Comparison of ENCODE assay signal across 24 cellular contexts in genomic region chr18:10514621-10515020, GRCh38.
"Had no signal": no experiment of that assay in that cellular context is flagged by ENCODE, and none has a peak within 500 bp of the region (broad histone marks: within the 10 kb centered on the region; RNA-seq: fewer than 3 reads in every experiment).

No MANE protein-coding gene starts in this region.

- H3K4me1 Mint-ChIP-seq: naive B cell had no signal

- H3K4me3 ChIP-seq: heart right ventricle, ovary had no signal

- H3K27ac ChIP-seq: foreskin keratinocyte, heart right ventricle had no signal

- H3K36me3 ChIP-seq: heart right ventricle, ovary had no signal

- H3K27ac Mint-ChIP-seq: activated CD4-positive, alpha-beta memory T cell treated with anti-CD3 and anti-CD28 coated beads for 36 hours; activated CD4-positive, alpha-beta T cell treated with anti-CD3 and anti-CD28 coated beads, Interleukin-2, amount 10 ng/mL, durations not matched to agents 24 days and 14 days; activated naive CD4-positive, alpha-beta T cell treated with anti-CD3 and anti-CD28 coated beads for 36 hours; activated naive CD8-positive, alpha-beta T cell treated with anti-CD3 and anti-CD28 coated beads for 36 hours; activated T-helper 1 cell treated with anti-CD3 and anti-CD28 coated beads, Interleukin-12 subunit alpha, Interleukin-12 subunit beta, Interleukin-2, Interleukin-4 antibody, amounts not matched to agents 30 ng/mL and 10 ng/mL and 1 ng/mL, durations not matched to agents 14 hours and 24 hours and 36 hours; effector memory CD8-positive, alpha-beta T cell; progenitor cell of endocrine pancreas; stimulated activated effector memory CD8-positive, alpha-beta T cell treated with anti-CD3 and anti-CD28 coated beads, Interleukin-12 subunit alpha, Interleukin-12 subunit beta, amount 100 ng/mL, for 72 hours; stimulated activated naive CD8-positive, alpha-beta T cell treated with anti-CD3 and anti-CD28 coated beads, Interleukin-15, Interleukin-2, amounts not matched to agents 100 ng/mL and 50 ng/mL, for 24 hours; T-helper 17 cell had no signal

- H3K9me3 Mint-ChIP-seq: activated CD4-positive, alpha-beta memory T cell treated with anti-CD3 and anti-CD28 coated beads for 36 hours; activated CD4-positive, alpha-beta T cell treated with anti-CD3 and anti-CD28 coated beads, Interleukin-2, amount 10 ng/mL, durations not matched to agents 24 days and 14 days; activated naive CD4-positive, alpha-beta T cell treated with anti-CD3 and anti-CD28 coated beads for 36 hours; activated naive CD8-positive, alpha-beta T cell treated with anti-CD3 and anti-CD28 coated beads for 36 hours; activated T-helper 1 cell treated with anti-CD3 and anti-CD28 coated beads, Interleukin-12 subunit alpha, Interleukin-12 subunit beta, Interleukin-2, Interleukin-4 antibody, amounts not matched to agents 30 ng/mL and 10 ng/mL and 1 ng/mL, durations not matched to agents 14 hours and 24 hours and 36 hours had no signal

- ATAC-seq: effector memory CD8-positive, alpha-beta T cell; stimulated activated effector memory CD8-positive, alpha-beta T cell treated with anti-CD3 and anti-CD28 coated beads, Interleukin-12 subunit alpha, Interleukin-12 subunit beta, amount 100 ng/mL, for 72 hours; T-helper 17 cell had no signal

- H3K36me3 Mint-ChIP-seq: activated CD4-positive, alpha-beta memory T cell treated with anti-CD3 and anti-CD28 coated beads for 36 hours; activated naive CD8-positive, alpha-beta T cell treated with anti-CD3 and anti-CD28 coated beads for 36 hours; stimulated activated effector memory CD8-positive, alpha-beta T cell treated with anti-CD3 and anti-CD28 coated beads, Interleukin-12 subunit alpha, Interleukin-12 subunit beta, amount 100 ng/mL, for 72 hours had no signal

- H3K4me3 Mint-ChIP-seq: activated CD4-positive, alpha-beta memory T cell treated with anti-CD3 and anti-CD28 coated beads for 36 hours; activated CD4-positive, alpha-beta T cell treated with anti-CD3 and anti-CD28 coated beads, Interleukin-2, amount 10 ng/mL, durations not matched to agents 24 days and 14 days; activated naive CD4-positive, alpha-beta T cell treated with anti-CD3 and anti-CD28 coated beads for 36 hours; activated naive CD8-positive, alpha-beta T cell treated with anti-CD3 and anti-CD28 coated beads for 36 hours; activated T-helper 1 cell treated with anti-CD3 and anti-CD28 coated beads, Interleukin-12 subunit alpha, Interleukin-12 subunit beta, Interleukin-2, Interleukin-4 antibody, amounts not matched to agents 30 ng/mL and 10 ng/mL and 1 ng/mL, durations not matched to agents 14 hours and 24 hours and 36 hours; effector memory CD8-positive, alpha-beta T cell; naive B cell; stimulated activated effector memory CD8-positive, alpha-beta T cell treated with anti-CD3 and anti-CD28 coated beads, Interleukin-12 subunit alpha, Interleukin-12 subunit beta, amount 100 ng/mL, for 72 hours; stimulated activated naive CD8-positive, alpha-beta T cell treated with anti-CD3 and anti-CD28 coated beads, Interleukin-15, Interleukin-2, amounts not matched to agents 100 ng/mL and 50 ng/mL, for 24 hours; T-helper 17 cell had no signal

- H3K9me3 ChIP-seq: ovary had no signal

- DNase-seq: activated CD4-positive, alpha-beta memory T cell treated with anti-CD3 and anti-CD28 coated beads for 36 hours; activated CD4-positive, alpha-beta T cell treated with anti-CD3 and anti-CD28 coated beads, Interleukin-2, amount 10 ng/mL, durations not matched to agents 24 days and 14 days; activated CD4-positive, CD25-positive, alpha-beta regulatory T cell treated with anti-CD3 and anti-CD28 coated beads, Interleukin-2, amount 50 U/mL, for 72 hours; activated CD8-positive, alpha-beta memory T cell treated with anti-CD3 and anti-CD28 coated beads, Interleukin-2, amount 50 U/mL, for 4 hours; activated effector memory CD4-positive, alpha-beta T cell treated with anti-CD3 and anti-CD28 coated beads, Interleukin-2, amount 50 U/mL, for 16 hours; activated naive CD4-positive, alpha-beta T cell treated with anti-CD3 and anti-CD28 coated beads for 36 hours; activated naive CD8-positive, alpha-beta T cell treated with anti-CD3 and anti-CD28 coated beads for 36 hours; activated T-cell treated with anti-CD3 and anti-CD28 coated beads, Interleukin-2, amount 50 U/mL, for 1 hour; cortex of kidney; effector memory CD8-positive, alpha-beta T cell; erythroblast; foreskin keratinocyte; heart right ventricle; left ventricle myocardium superior; naive B cell; retina; small intestine; stimulated activated CD4-positive, alpha-beta T cell treated with anti-CD3 and anti-CD28 coated beads, Interleukin-4, amount 100 ng/mL, for 24 hours; T-helper 17 cell had no signal

- H3K27me3 ChIP-seq: foreskin keratinocyte, heart right ventricle, ovary had no signal
